In the genomic region with DNA sequence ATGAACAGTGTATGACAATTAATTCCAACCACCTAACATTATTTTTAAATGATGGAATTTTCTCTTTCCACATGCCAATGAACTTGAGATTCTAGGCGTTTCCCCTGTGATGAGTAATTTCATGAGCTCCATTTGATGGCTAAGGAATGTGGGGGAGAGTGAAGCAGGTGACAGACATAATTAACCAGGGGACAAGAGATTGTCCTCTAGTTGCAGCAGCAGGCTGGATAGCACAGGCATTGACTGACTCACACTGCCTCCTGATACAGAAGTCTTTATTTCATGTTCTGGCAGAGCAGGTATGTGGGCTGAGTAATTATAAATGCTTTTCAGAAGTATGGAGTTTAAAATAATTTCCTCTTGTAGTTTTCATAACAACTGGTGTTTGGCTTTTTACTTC, we compare ENCODE assay signal across 13 cellular contexts.
A peak's percentile ranks its signal among the peaks of the same experiment; 100 is the strongest.
DNase-seq lines count a peak whose midpoint lies in the region; ATAC-seq, FAIRE-seq and TF ChIP-seq lines count a peak whose summit lies in the region.
"Had no signal": no experiment of that assay in that cellular context is flagged by ENCODE, and none has a peak within 500 bp of the region (broad histone marks: within the 10 kb centered on the region; RNA-seq: fewer than 3 reads in every experiment).

No MANE protein-coding gene starts in this region.

- H3K27me3 Mint-ChIP-seq in activated CD8-positive, alpha-beta T cell treated with anti-CD3 and anti-CD28 coated beads, Interleukin-2, amount 10 ng/mL, durations not matched to agents 7 days and 5 days (ENCODE audit: low read depth): no peaks in the 10 kb centered on the region
- H3K27me3 Mint-ChIP-seq in activated CD8-positive, alpha-beta T cell treated with anti-CD3 and anti-CD28 coated beads for 36 hours: no peaks in the 10 kb centered on the region
- no peaks in the 10 kb centered on the region for H3K27me3 Mint-ChIP-seq in astrocyte (ENCODE audit: low read depth, unreplicated experiment)

- no peak overlapping the region for H3K27ac ChIP-seq in astrocyte (ENCODE audit: low read depth, low read length)
- H3K27ac ChIP-seq: KMS-11, neutrophil had no signal

- FAIRE-seq in astrocyte (lab: Jason Lieb, UNC) (no peak), urothelium cell line (lab: Jason Lieb, UNC) (peak; percentile 27)

- H3K4me2 ChIP-seq in astrocyte (ENCODE audit: low read length): no peak overlapping the region
- H3K4me2 ChIP-seq: KMS-11 had no signal

- CTCF ChIA-PET in activated CD8-positive, alpha-beta T cell treated with anti-CD3 and anti-CD28 coated beads, Interleukin-2, amount 10 ng/mL, durations not matched to agents 7 days and 5 days (lab: Charles Lee): interaction anchor here (1.2 kb wide), 1 partner anchor 75 kb away, joined by 3 read pairs; no protein-coding TSS in a partner anchor
- CTCF ChIA-PET in activated CD8-positive, alpha-beta T cell treated with anti-CD3 and anti-CD28 coated beads for 36 hours (lab: Charles Lee): no interaction called here

- peak overlapping the region; percentile 68 for H3K27ac Mint-ChIP-seq in activated CD8-positive, alpha-beta T cell treated with anti-CD3 and anti-CD28 coated beads, Interleukin-2, amount 10 ng/mL, durations not matched to agents 7 days and 5 days
- H3K27ac Mint-ChIP-seq in activated CD8-positive, alpha-beta T cell treated with anti-CD3 and anti-CD28 coated beads for 36 hours: no peak overlapping the region
- no peak overlapping the region for H3K27ac Mint-ChIP-seq in astrocyte (ENCODE audit: unreplicated experiment)

- ATAC-seq in activated CD8-positive, alpha-beta T cell treated with anti-CD3 and anti-CD28 coated beads, Interleukin-2, amount 10 ng/mL, durations not matched to agents 7 days and 5 days: no peak
- no peak for ATAC-seq in activated CD8-positive, alpha-beta T cell treated with anti-CD3 and anti-CD28 coated beads for 36 hours

- H3K36me3 Mint-ChIP-seq in activated CD8-positive, alpha-beta T cell treated with anti-CD3 and anti-CD28 coated beads, Interleukin-2, amount 10 ng/mL, durations not matched to agents 7 days and 5 days (ENCODE audit: low read depth): peaks cover 2% of the 10 kb centered on the region
- H3K36me3 Mint-ChIP-seq in activated CD8-positive, alpha-beta T cell treated with anti-CD3 and anti-CD28 coated beads for 36 hours (ENCODE audit: low read depth): peaks cover 4% of the 10 kb centered on the region
- no peaks in the 10 kb centered on the region for H3K36me3 Mint-ChIP-seq in astrocyte (ENCODE audit: low read depth, unreplicated experiment)

- no peak overlapping the region for H3K4me3 Mint-ChIP-seq in activated CD8-positive, alpha-beta T cell treated with anti-CD3 and anti-CD28 coated beads, Interleukin-2, amount 10 ng/mL, durations not matched to agents 7 days and 5 days
- H3K4me3 Mint-ChIP-seq in activated CD8-positive, alpha-beta T cell treated with anti-CD3 and anti-CD28 coated beads for 36 hours: no peak overlapping the region
- no peak overlapping the region for H3K4me3 Mint-ChIP-seq in astrocyte (ENCODE audit: unreplicated experiment)

- TF ChIP-seq CTCF in activated CD8-positive, alpha-beta T cell treated with anti-CD3 and anti-CD28 coated beads for 36 hours (IDR thresholded peaks at IDR 0.05): no peak
- TF ChIP-seq CTCF in astrocyte (IDR thresholded peaks at IDR 0.05; ENCODE audit: insufficient read depth, low read depth, low read length): no peak

- peaks cover 5% of the 10 kb centered on the region for H3K4me1 ChIP-seq in astrocyte (ENCODE audit: insufficient read depth, low read length)

- POLR2A ChIA-PET in activated CD8-positive, alpha-beta T cell treated with anti-CD3 and anti-CD28 coated beads, Interleukin-2, amount 10 ng/mL, durations not matched to agents 7 days and 5 days (lab: Charles Lee): no interaction called here
- POLR2A ChIA-PET in activated CD8-positive, alpha-beta T cell treated with anti-CD3 and anti-CD28 coated beads for 36 hours (lab: Charles Lee): interaction anchor here (1.3 kb wide), 1 partner anchor 34 kb away, joined by 4 read pairs; no protein-coding TSS in a partner anchor

- intact Hi-C loops in activated CD8-positive, alpha-beta T cell treated with anti-CD3 and anti-CD28 coated beads for 36 hours (cut with micrococcal nuclease): no loop called here

- H3K9me3 ChIP-seq in astrocyte (ENCODE audit: insufficient read depth, low read depth, low read length): no peaks in the 10 kb centered on the region
- H3K9me3 ChIP-seq: neutrophil had no signal

- DNase-seq in activated CD8-positive, alpha-beta T cell treated with anti-CD3 and anti-CD28 coated beads, Interleukin-2, amount 10 ng/mL, durations not matched to agents 7 days and 5 days: no peak
- no peak for DNase-seq in activated CD8-positive, alpha-beta T cell treated with anti-CD3 and anti-CD28 coated beads for 36 hours
- peak; percentile 22 for DNase-seq in astrocyte (ENCODE audit: low read depth)
- peak; percentile 65 for DNase-seq in left kidney (ENCODE audit: low read depth, low spot score)
- DNase-seq in urothelium cell line (ENCODE audit: low spot score): peak; percentile 59
- no peak for DNase-seq in iPS-NIHi7 (ENCODE audit: extremely low spot score)
- no peak for DNase-seq in activated CD8-positive, alpha-beta memory T cell treated with anti-CD3 and anti-CD28 coated beads for 24 hours
- DNase-seq in GF-D8 (lab: John Stamatoyannopoulos, UW): no peak
- DNase-seq: activated naive CD4-positive, alpha-beta T cell treated with Interleukin-2 at 50 U/mL for 16 hours; COR-L47; erythroblast had no signal

- H3K4me3 ChIP-seq in astrocyte (ENCODE audit: insufficient read depth, low read depth, low read length): no peak overlapping the region

- H3K4me1 Mint-ChIP-seq in activated CD8-positive, alpha-beta T cell treated with anti-CD3 and anti-CD28 coated beads, Interleukin-2, amount 10 ng/mL, durations not matched to agents 7 days and 5 days (ENCODE audit: low read depth): peaks cover 62% of the 10 kb centered on the region
- peaks cover 77% of the 10 kb centered on the region for H3K4me1 Mint-ChIP-seq in activated CD8-positive, alpha-beta T cell treated with anti-CD3 and anti-CD28 coated beads for 36 hours (ENCODE audit: low read depth)
- peaks cover 39% of the 10 kb centered on the region for H3K4me1 Mint-ChIP-seq in astrocyte (ENCODE audit: low read depth, unreplicated experiment)

- peaks cover 16% of the 10 kb centered on the region for H3K27me3 ChIP-seq in astrocyte (ENCODE audit: insufficient read depth, low read length)
- H3K27me3 ChIP-seq: neutrophil had no signal

- no peaks in the 10 kb centered on the region for H3K9me3 Mint-ChIP-seq in activated CD8-positive, alpha-beta T cell treated with anti-CD3 and anti-CD28 coated beads, Interleukin-2, amount 10 ng/mL, durations not matched to agents 7 days and 5 days (ENCODE audit: insufficient read depth)
- H3K9me3 Mint-ChIP-seq in activated CD8-positive, alpha-beta T cell treated with anti-CD3 and anti-CD28 coated beads for 36 hours: no peaks in the 10 kb centered on the region
- H3K9me3 Mint-ChIP-seq in astrocyte (ENCODE audit: unreplicated experiment): no peaks in the 10 kb centered on the region

- H4K20me1 ChIP-seq in astrocyte (ENCODE audit: insufficient read depth, low read length): no peaks in the 10 kb centered on the region

- H2AFZ ChIP-seq in astrocyte (ENCODE audit: low read depth, low read length): no peak overlapping the region

- no peaks in the 10 kb centered on the region for H3K36me3 ChIP-seq in astrocyte (ENCODE audit: insufficient read depth, low read length)

- H3K9ac ChIP-seq in astrocyte (ENCODE audit: low read length): no peak overlapping the region
- H3K9ac ChIP-seq: KMS-11 had no signal

- H3K79me2 ChIP-seq in astrocyte (ENCODE audit: insufficient read depth, low read length): no peaks in the 10 kb centered on the region

Comparison
In these comparisons a context has a peak if more than half of its experiments do, and no peak if none do; other contexts are left out.
1. DNase-seq: peak in astrocyte (single experiment), left kidney (single experiment) and urothelium cell line (single experiment); none in activated CD8-positive, alpha-beta T cell treated with anti-CD3 and anti-CD28 coated beads, Interleukin-2, amount 10 ng/mL, durations not matched to agents 7 days and 5 days (single experiment), activated CD8-positive, alpha-beta T cell treated with anti-CD3 and anti-CD28 coated beads for 36 hours (single experiment), iPS-NIHi7 (single experiment), activated CD8-positive, alpha-beta memory T cell treated with anti-CD3 and anti-CD28 coated beads for 24 hours (single experiment) and GF-D8 (single experiment).